In the genomic region with DNA sequence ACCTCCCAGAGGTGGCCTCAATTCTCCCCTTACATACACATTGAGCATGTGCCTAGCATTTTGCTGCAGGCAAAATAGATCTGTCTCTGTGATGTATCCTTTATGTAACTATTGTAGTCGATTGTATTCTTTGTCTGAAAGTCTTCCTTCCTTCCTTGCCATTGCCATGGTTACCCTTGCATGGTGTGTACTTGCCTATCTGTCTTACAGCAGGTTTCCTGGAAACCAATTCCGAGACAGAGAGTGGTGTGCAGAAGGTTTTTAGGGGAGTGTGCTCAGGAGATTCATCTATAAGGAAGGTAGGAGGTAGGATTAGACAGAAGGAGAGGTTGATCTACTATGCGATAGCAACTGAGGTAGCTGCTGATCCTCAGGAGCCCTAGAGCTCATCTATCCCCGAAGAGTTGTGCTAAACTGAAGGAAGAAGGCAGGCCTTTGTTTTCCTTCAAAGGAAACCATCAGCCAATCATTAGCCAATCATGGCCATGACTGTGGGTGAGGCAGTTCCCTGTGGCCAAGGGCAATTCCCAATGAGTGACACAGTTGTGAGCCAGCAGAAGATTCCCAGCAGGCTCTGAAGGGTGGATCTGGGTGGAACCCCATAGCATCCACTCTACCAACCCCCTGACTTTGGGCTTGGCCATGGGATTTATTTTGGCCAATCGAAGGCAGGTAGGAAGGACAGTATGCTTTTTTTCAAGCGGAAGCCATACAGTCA, we compare ENCODE assay signal across 16 cellular contexts. TPM values are rescaled to one million over a fixed set of nuclear protein-coding genes. Genes with fewer than 3 reads are reported as not detected.
A peak's percentile ranks its signal among the peaks of the same experiment; 100 is the strongest.
DNase-seq lines count a peak whose midpoint lies in the region; ATAC-seq and TF ChIP-seq lines count a peak whose summit lies in the region.
"Had no signal": no experiment of that assay in that cellular context is flagged by ENCODE, and none has a peak within 500 bp of the region (broad histone marks: within the 10 kb centered on the region; RNA-seq: fewer than 3 reads in every experiment).

No MANE protein-coding gene starts in this region.

- H3K27ac Mint-ChIP-seq in activated naive CD8-positive, alpha-beta T cell treated with anti-CD3 and anti-CD28 coated beads, Interleukin-2, amount 50 U/mL, for 24 hours: no peak overlapping the region
- H3K27ac Mint-ChIP-seq in activated T-cell treated with anti-CD3 and anti-CD28 coated beads, Interleukin-2, amount 50 U/mL, for 72 hours: no peak overlapping the region
- H3K27ac Mint-ChIP-seq: activated T-helper 17 cell treated with anti-CD3 and anti-CD28 coated beads, Interleukin-2, amount 50 U/mL, for 72 hours; T-helper 17 cell had no signal

- no peaks in the 10 kb centered on the region for H3K27me3 ChIP-seq in PC-3 (ENCODE audit: low read length)
- peaks cover 0 to 9% (median 0%) of the 10 kb centered on the region in 3 experiments for H3K27me3 ChIP-seq in neuronal stem cell (ENCODE audit: control insufficient read depth in 3 of 3, insufficient read depth in 3 of 3, low read depth in 1 of 3, low read length in 3 of 3)
- H3K27me3 ChIP-seq: testis had no signal

- POLR2A ChIA-PET in PC-3 (lab: Charles Lee; ENCODE audit: unreplicated experiment): no interaction called here

- no peak overlapping the region for H2BK5ac ChIP-seq in neuronal stem cell (ENCODE audit: low read length)

- DNase-seq in EH (ENCODE audit: low read depth) (peak; percentile 55), PC-3 (peak; percentile 38), epithelial cell of proximal tubule (ENCODE audit: low read depth) (peak; percentile 36), neuronal stem cell (ENCODE audit: low spot score) (no peak), GM20000 (ENCODE audit: low spot score) (no peak), NCI-H510A (lab: John Stamatoyannopoulos, UW) (no peak)
- no peak for DNase-seq in activated naive CD8-positive, alpha-beta T cell treated with anti-CD3 and anti-CD28 coated beads, Interleukin-2, amount 50 U/mL, for 24 hours
- DNase-seq in activated T-cell treated with anti-CD3 and anti-CD28 coated beads, Interleukin-2, amount 50 U/mL, for 72 hours: no peak
- DNase-seq: activated CD4-positive, CD25-positive, alpha-beta regulatory T cell treated with anti-CD3 and anti-CD28 coated beads, Interleukin-2, amount 50 U/mL, for 72 hours; NCI-H146; NCI-H226; NK-92 treated with Interleukin-12 subunit alpha and Interleukin-12 subunit beta, amount 100 ng/mL, for 24 hours; T-helper 17 cell; testis had no signal

- CTCF ChIA-PET in PC-3 (lab: Charles Lee): interaction anchor here (1.1 kb wide), 1 partner anchor 156 kb away, joined by 5 read pairs; no protein-coding TSS in a partner anchor

- BruUV-seq in PC-3 (replicated peaks; lab: Mats Ljungman, UMichigan): no TSS peak

- no peaks in the 10 kb centered on the region for H3K36me3 Mint-ChIP-seq in activated naive CD8-positive, alpha-beta T cell treated with anti-CD3 and anti-CD28 coated beads, Interleukin-2, amount 50 U/mL, for 24 hours (ENCODE audit: low read depth)
- peaks cover 0 to 2% of the 10 kb centered on the region in 2 donors for H3K36me3 Mint-ChIP-seq in activated T-cell treated with anti-CD3 and anti-CD28 coated beads, Interleukin-2, amount 50 U/mL, for 72 hours (ENCODE audit: insufficient read depth in 2 of 2)

- H4K20me1 ChIP-seq in PC-3 (ENCODE audit: low read length): no peaks in the 10 kb centered on the region

- H3K9me2 ChIP-seq in PC-3 (replicated peaks; ENCODE audit: low read length): no peaks in the 10 kb centered on the region

- H3K27me3 Mint-ChIP-seq in activated naive CD8-positive, alpha-beta T cell treated with anti-CD3 and anti-CD28 coated beads, Interleukin-2, amount 50 U/mL, for 24 hours: no peaks in the 10 kb centered on the region
- H3K27me3 Mint-ChIP-seq in activated T-cell treated with anti-CD3 and anti-CD28 coated beads, Interleukin-2, amount 50 U/mL, for 72 hours (ENCODE audit: low read depth): peaks cover 5% of the 10 kb centered on the region
- H3K27me3 Mint-ChIP-seq: activated T-helper 17 cell treated with anti-CD3 and anti-CD28 coated beads, Interleukin-2, amount 50 U/mL, for 72 hours had no signal

- H3K9ac ChIP-seq in PC-3 (ENCODE audit: low read length): no peak overlapping the region
- H3K9ac ChIP-seq in neuronal stem cell (ENCODE audit: low read depth, low read length, poor library complexity): no peak overlapping the region

- no peak overlapping the region for H3K4me2 ChIP-seq in PC-3 (ENCODE audit: low read length)
- H3K4me2 ChIP-seq in neuronal stem cell (ENCODE audit: insufficient read depth, low read length, poor library complexity, severe bottlenecking): no peak overlapping the region
- H3K4me2 ChIP-seq: smooth muscle cell had no signal

- no peak overlapping the region for H2BK120ac ChIP-seq in neuronal stem cell (ENCODE audit: low read depth, low read length)

- TF ChIP-seq CTCF in PC-3 (conservative IDR thresholded peaks at IDR 0.05; ENCODE audit: low read depth, low read length) (no peak), epithelial cell of proximal tubule (conservative IDR thresholded peaks at IDR 0.05; ENCODE audit: low read depth, low read length) (no peak), GM20000 (IDR thresholded peaks at IDR 0.05; ENCODE audit: extremely low read depth, missing control alignments) (no peak)

- H3K14ac ChIP-seq in neuronal stem cell (ENCODE audit: low read length): no peak overlapping the region

- WGBS in neuronal stem cell (ENCODE audit: extremely low coverage in 2 of 2, insufficient read length in 2 of 2, insufficient replicate concordance in 1 of 2), 2 donors: no CpG with 5 or more reads among the region's 6 CpGs

- no peak overlapping the region for H3K18ac ChIP-seq in neuronal stem cell (ENCODE audit: low read length)

- H4K8ac ChIP-seq in neuronal stem cell (ENCODE audit: low read depth, low read length): no peak overlapping the region

- no peak overlapping the region for H2BK15ac ChIP-seq in neuronal stem cell (ENCODE audit: low read length)

- no peaks in the 10 kb centered on the region for H3K79me2 ChIP-seq in PC-3 (ENCODE audit: low read length)

- H3K9me3 ChIP-seq in PC-3 (ENCODE audit: low read length) (no peaks in the 10 kb centered on the region), neuronal stem cell (replicated peaks in 1 of 2; ENCODE audit: control insufficient read depth in 2 of 2, insufficient read depth in 1 of 2, low read depth in 1 of 2, low read length in 2 of 2) (peaks cover 0 to 3% of the 10 kb centered on the region in 2 donors)
- H3K9me3 ChIP-seq: testis had no signal

- H2BK12ac ChIP-seq in neuronal stem cell (ENCODE audit: low read length): no peak overlapping the region

- H3K4me1 Mint-ChIP-seq in activated naive CD8-positive, alpha-beta T cell treated with anti-CD3 and anti-CD28 coated beads, Interleukin-2, amount 50 U/mL, for 24 hours: peaks cover 16% of the 10 kb centered on the region
- H3K4me1 Mint-ChIP-seq in activated T-cell treated with anti-CD3 and anti-CD28 coated beads, Interleukin-2, amount 50 U/mL, for 72 hours (ENCODE audit: low read depth): peaks cover 30% of the 10 kb centered on the region
- H3K4me1 Mint-ChIP-seq: activated T-helper 17 cell treated with anti-CD3 and anti-CD28 coated beads, Interleukin-2, amount 50 U/mL, for 72 hours had no signal

- H3K4me3 ChIP-seq in PC-3 (ENCODE audit: low read length): no peak overlapping the region
- no peak overlapping the region for H3K4me3 ChIP-seq in epithelial cell of proximal tubule (ENCODE audit: low read depth, low read length)
- H3K4me3 ChIP-seq in neuronal stem cell (ENCODE audit: low read length in 2 of 2): no peak overlapping the region
- H3K4me3 ChIP-seq: smooth muscle cell, testis had no signal

- no peak overlapping the region for H3K23ac ChIP-seq in neuronal stem cell (ENCODE audit: low read depth, low read length, poor library complexity)

- no peak overlapping the region for H4K91ac ChIP-seq in neuronal stem cell (ENCODE audit: low read depth, low read length, poor library complexity)

- H3K36me3 ChIP-seq in PC-3 (ENCODE audit: low read depth, low read length) (no peaks in the 10 kb centered on the region), neuronal stem cell (replicated peaks in 1 of 2; ENCODE audit: control insufficient read depth in 2 of 2, insufficient read depth in 2 of 2, low read length in 2 of 2) (no peaks in the 10 kb centered on the region)

- no peak overlapping the region for H3K4ac ChIP-seq in neuronal stem cell (ENCODE audit: low read length)

- H3K4me1 ChIP-seq in PC-3 (ENCODE audit: insufficient read depth, low read length): no peaks in the 10 kb centered on the region
- peaks cover 1 to 15% of the 10 kb centered on the region in 2 donors for H3K4me1 ChIP-seq in neuronal stem cell (ENCODE audit: control insufficient read depth in 2 of 2, insufficient read depth in 1 of 2, low read depth in 1 of 2, low read length in 2 of 2)

- H2AFZ ChIP-seq in PC-3 (ENCODE audit: low read length): no peak overlapping the region
- H2AFZ ChIP-seq in neuronal stem cell (ENCODE audit: low read length): peak overlapping the region; percentile 75

- H3K27ac ChIP-seq in PC-3 (ENCODE audit: low read length) (no peak overlapping the region), neuronal stem cell (replicated peaks; ENCODE audit: low read length) (no peak overlapping the region)
- H3K27ac ChIP-seq: testis had no signal

- H3K79me1 ChIP-seq in neuronal stem cell (ENCODE audit: low read depth, low read length): no peaks in the 10 kb centered on the region

- H3K9me3 Mint-ChIP-seq in activated naive CD8-positive, alpha-beta T cell treated with anti-CD3 and anti-CD28 coated beads, Interleukin-2, amount 50 U/mL, for 24 hours: no peaks in the 10 kb centered on the region
- peaks cover 0 to 4% of the 10 kb centered on the region in 2 donors for H3K9me3 Mint-ChIP-seq in activated T-cell treated with anti-CD3 and anti-CD28 coated beads, Interleukin-2, amount 50 U/mL, for 72 hours
- H3K9me3 Mint-ChIP-seq: activated T-helper 17 cell treated with anti-CD3 and anti-CD28 coated beads, Interleukin-2, amount 50 U/mL, for 72 hours had no signal

- intact Hi-C loops in PC-3 (cut with micrococcal nuclease): no loop called here

- no peak overlapping the region for H3K4me3 Mint-ChIP-seq in activated naive CD8-positive, alpha-beta T cell treated with anti-CD3 and anti-CD28 coated beads, Interleukin-2, amount 50 U/mL, for 24 hours
- H3K4me3 Mint-ChIP-seq in activated T-cell treated with anti-CD3 and anti-CD28 coated beads, Interleukin-2, amount 50 U/mL, for 72 hours: no peak overlapping the region
- H3K4me3 Mint-ChIP-seq: activated T-helper 17 cell treated with anti-CD3 and anti-CD28 coated beads, Interleukin-2, amount 50 U/mL, for 72 hours; T-helper 17 cell had no signal

- H3F3A ChIP-seq in PC-3 (ENCODE audit: low read length, unreplicated experiment): no peaks in the 10 kb centered on the region

- H2AK5ac ChIP-seq in neuronal stem cell (ENCODE audit: low read depth, low read length): no peak overlapping the region

- no peak for ATAC-seq in PC-3
- no peak for ATAC-seq in activated naive CD8-positive, alpha-beta T cell treated with anti-CD3 and anti-CD28 coated beads, Interleukin-2, amount 50 U/mL, for 24 hours
- ATAC-seq in activated T-cell treated with anti-CD3 and anti-CD28 coated beads, Interleukin-2, amount 50 U/mL, for 72 hours (replicated peaks in 1 of 2): no peak
- ATAC-seq: activated T-helper 17 cell treated with anti-CD3 and anti-CD28 coated beads, Interleukin-2, amount 50 U/mL, for 72 hours; T-helper 17 cell had no signal

RNA-seq across cellular contexts. Expression of a gene that starts 15.0 kb away (rescaled TPM):
- 10.6 and 12.0 TPM in 2 replicates for total RNA-seq in PC-3 (2014; rRNA removed)
- total RNA-seq in epithelial cell of proximal tubule: 43.4 and 55.5 TPM in 2 replicates
- polyA plus RNA-seq in neuronal stem cell (2013, experiment 1 of 2): 17.7 TPM
- polyA plus RNA-seq in neuronal stem cell (2013, experiment 2 of 2): 17.8 TPM
- total RNA-seq in activated T-cell treated with anti-CD3 and anti-CD28 coated beads, Interleukin-2, amount 50 U/mL, for 72 hours: 1 to 10 TPM; 1.9 to 2.1 TPM

Comparison
In these comparisons a context has a peak if more than half of its experiments do, and no peak if none do; other contexts are left out.
1. DNase-seq: peak in EH (single experiment), PC-3 (single experiment) and epithelial cell of proximal tubule (single experiment); none in neuronal stem cell (single experiment), activated naive CD8-positive, alpha-beta T cell treated with anti-CD3 and anti-CD28 coated beads, Interleukin-2, amount 50 U/mL, for 24 hours (single experiment), activated T-cell treated with anti-CD3 and anti-CD28 coated beads, Interleukin-2, amount 50 U/mL, for 72 hours (0 of 2), GM20000 (single experiment) and NCI-H510A (single experiment).